In genomic region chr16:60367739-60368138, GRCh38 we compare ENCODE assay signal across 28 cellular contexts.
"Had no signal": no experiment of that assay in that cellular context is flagged by ENCODE, and none has a peak within 500 bp of the region (broad histone marks: within the 10 kb centered on the region; RNA-seq: fewer than 3 reads in every experiment).

No MANE protein-coding gene starts in this region.

- FAIRE-seq: colon, endometrium, endothelial cell of umbilical vein, frontal cortex had no signal

- H3K27me3 Mint-ChIP-seq: dendritic cell treated with granulocyte-macrophage colony-stimulating factor and Interleukin-4, amounts not matched to agents 40 ng/mL and 50 ng/mL, for 4 days; effector memory CD8-positive, alpha-beta T cell had no signal

- ATAC-seq: effector memory CD8-positive, alpha-beta T cell; esophagus mucosa; foreskin keratinocyte; gastrocnemius medialis; gastroesophageal sphincter; heart left ventricle; heart right ventricle had no signal

- DNase-seq: colonic mucosa; cortex of kidney; dermis blood vessel endothelial cell; dorsolateral prefrontal cortex; effector CD4-positive, alpha-beta T cell; effector CD8-positive, alpha-beta T cell; effector memory CD4-positive, alpha-beta T cell; effector memory CD8-positive, alpha-beta T cell; erythroblast; esophagus squamous epithelium; foreskin fibroblast; foreskin keratinocyte; foreskin melanocyte; gastrocnemius medialis; glutamatergic neuron; head of caudate nucleus; heart left ventricle; heart right ventricle had no signal

- H3K27me3 ChIP-seq: colonic mucosa, esophagus muscularis mucosa, esophagus squamous epithelium, foreskin keratinocyte, gastrocnemius medialis, gastroesophageal sphincter, heart right ventricle had no signal

- H3K4me3 ChIP-seq: colonic mucosa, coronary artery, dorsolateral prefrontal cortex, esophagus muscularis mucosa, esophagus squamous epithelium, gastrocnemius medialis, gastroesophageal sphincter, heart left ventricle, heart right ventricle had no signal

- H3K36me3 ChIP-seq: colonic mucosa, esophagus muscularis mucosa, esophagus squamous epithelium, gastrocnemius medialis, gastroesophageal sphincter, heart left ventricle, heart right ventricle had no signal

- H3K9me3 ChIP-seq: colonic mucosa, esophagus muscularis mucosa, esophagus squamous epithelium, gastrocnemius medialis, gastroesophageal sphincter, heart left ventricle had no signal

- H3K27ac ChIP-seq: colonic mucosa, coronary artery, dorsolateral prefrontal cortex, epithelial cell of prostate, esophagus muscularis mucosa, esophagus squamous epithelium, foreskin keratinocyte, gastrocnemius medialis, gastroesophageal sphincter, heart left ventricle, heart right ventricle had no signal

- H3K4me1 ChIP-seq: colonic mucosa, esophagus muscularis mucosa, esophagus squamous epithelium, foreskin keratinocyte, gastrocnemius medialis, gastroesophageal sphincter, heart left ventricle, heart right ventricle had no signal

- H3K4me3 Mint-ChIP-seq: dendritic cell treated with granulocyte-macrophage colony-stimulating factor and Interleukin-4, amounts not matched to agents 40 ng/mL and 50 ng/mL, for 4 days; effector memory CD8-positive, alpha-beta T cell had no signal

- H3K27ac Mint-ChIP-seq: dendritic cell treated with granulocyte-macrophage colony-stimulating factor and Interleukin-4, amounts not matched to agents 40 ng/mL and 50 ng/mL, for 4 days; effector memory CD8-positive, alpha-beta T cell had no signal
